In genomic region chr12:112977139-112977538, GRCh38 we compare ENCODE assay signal across 15 cellular contexts. TPM values are rescaled to one million over a fixed set of nuclear protein-coding genes. Genes with fewer than 3 reads are reported as not detected.
A peak's percentile ranks its signal among the peaks of the same experiment; 100 is the strongest.
DNase-seq lines count a peak whose midpoint lies in the region; ATAC-seq, FAIRE-seq and TF ChIP-seq lines count a peak whose summit lies in the region.
"Had no signal": no experiment of that assay in that cellular context is flagged by ENCODE, and none has a peak within 500 bp of the region (broad histone marks: within the 10 kb centered on the region; RNA-seq: fewer than 3 reads in every experiment).

No MANE protein-coding gene starts in this region.

- H2AFZ ChIP-seq in MM.1S (ENCODE audit: low read length) (no peak overlapping the region), astrocyte (ENCODE audit: low read depth, low read length) (no peak overlapping the region)

- H3K4me3 ChIP-seq in MM.1S (ENCODE audit: low read length) (peak overlapping the region; percentile 87; the same call in 1 of the 2 replicates), astrocyte (ENCODE audit: insufficient read depth, low read depth, low read length) (no peak overlapping the region), skin epidermis (no peak overlapping the region), endodermal cell (ENCODE audit: low read length) (no peak overlapping the region), body of pancreas (no peak overlapping the region)
- H3K4me3 ChIP-seq: neural progenitor cell, SJCRH30 had no signal

- ATAC-seq in left lobe of liver = no peak
- ATAC-seq in body of pancreas = no peak

- peaks cover 41% of the 10 kb centered on the region for H3K4me1 Mint-ChIP-seq in activated CD4-positive, alpha-beta T cell treated with anti-CD3 and anti-CD28 coated beads, Interleukin-2, amount 10 ng/mL, durations not matched to agents 7 days and 5 days
- H3K4me1 Mint-ChIP-seq in astrocyte (ENCODE audit: low read depth, unreplicated experiment) (no peaks in the 10 kb centered on the region), endodermal cell (no peaks in the 10 kb centered on the region)
- H3K4me1 Mint-ChIP-seq: neural progenitor cell had no signal

- no peaks in the 10 kb centered on the region for H3K9me3 ChIP-seq in MM.1S (replicated peaks; ENCODE audit: insufficient read depth, low read length)
- H3K9me3 ChIP-seq in astrocyte (ENCODE audit: insufficient read depth, low read depth, low read length) = no peaks in the 10 kb centered on the region
- no peaks in the 10 kb centered on the region for H3K9me3 ChIP-seq in endodermal cell (ENCODE audit: control insufficient read depth, low read length)
- H3K9me3 ChIP-seq in body of pancreas = no peaks in the 10 kb centered on the region
- H3K9me3 ChIP-seq: SJCRH30 had no signal

- H3K79me2 ChIP-seq in MM.1S (ENCODE audit: low read length) (peaks cover 34% of the 10 kb centered on the region), astrocyte (ENCODE audit: insufficient read depth, low read length) (no peaks in the 10 kb centered on the region)

- H3K9me2 ChIP-seq in MM.1S (replicated peaks; ENCODE audit: insufficient read depth, low read length) = no peaks in the 10 kb centered on the region

- H3K9ac ChIP-seq in MM.1S (ENCODE audit: low read length) = peak overlapping the region; percentile 88; the same call in 1 of the 2 replicates
- H3K9ac ChIP-seq in astrocyte (ENCODE audit: low read length) = no peak overlapping the region
- H3K9ac ChIP-seq in endodermal cell (ENCODE audit: extremely low read depth, low read length, poor library complexity, severe bottlenecking) = no peak overlapping the region
- H3K9ac ChIP-seq: neural progenitor cell had no signal

- POLR2A ChIA-PET in activated CD4-positive, alpha-beta T cell treated with anti-CD3 and anti-CD28 coated beads, Interleukin-2, amount 10 ng/mL, durations not matched to agents 7 days and 5 days (lab: Charles Lee) = interaction anchor here (0.9 to 2.7 kb wide), 2 partner anchors 13 to 37 kb away, joined by 3 to 14 read pairs; no protein-coding TSS in a partner anchor

- WGBS in endodermal cell (ENCODE audit: insufficient coverage in 1 of 2, insufficient read length in 1 of 2), 2 experiments = 87 to 92% methylated on average over 2 to 3 of the region's 3 CpGs
- WGBS in body of pancreas, 2 donors = 39 to 54% methylated on average over 3 of the region's 3 CpGs

- peaks cover 52% of the 10 kb centered on the region for H3K36me3 Mint-ChIP-seq in activated CD4-positive, alpha-beta T cell treated with anti-CD3 and anti-CD28 coated beads, Interleukin-2, amount 10 ng/mL, durations not matched to agents 7 days and 5 days (ENCODE audit: low read depth)
- no peaks in the 10 kb centered on the region for H3K36me3 Mint-ChIP-seq in astrocyte (ENCODE audit: low read depth, unreplicated experiment)
- no peaks in the 10 kb centered on the region for H3K36me3 Mint-ChIP-seq in endodermal cell (ENCODE audit: low read depth)
- H3K36me3 Mint-ChIP-seq: neural progenitor cell had no signal

- H3K4me1 ChIP-seq in MM.1S (ENCODE audit: low read length) (peaks cover 6% of the 10 kb centered on the region; the same call in 1 of the 2 replicates), astrocyte (ENCODE audit: insufficient read depth, low read length) (no peaks in the 10 kb centered on the region), endodermal cell (ENCODE audit: control insufficient read depth, insufficient read depth, low read length) (no peaks in the 10 kb centered on the region), body of pancreas (no peaks in the 10 kb centered on the region)
- H3K4me1 ChIP-seq: SJCRH30 had no signal

- H3K4me3 Mint-ChIP-seq in activated CD4-positive, alpha-beta T cell treated with anti-CD3 and anti-CD28 coated beads, Interleukin-2, amount 10 ng/mL, durations not matched to agents 7 days and 5 days = no peak overlapping the region
- no peak overlapping the region for H3K4me3 Mint-ChIP-seq in astrocyte (ENCODE audit: unreplicated experiment)
- H3K4me3 Mint-ChIP-seq in endodermal cell = no peak overlapping the region
- H3K4me3 Mint-ChIP-seq: neural progenitor cell had no signal

- H3F3A ChIP-seq in MM.1S (ENCODE audit: insufficient read depth, low read length) = peaks cover 14% of the 10 kb centered on the region

- no peak for FAIRE-seq in astrocyte (lab: Jason Lieb, UNC)

- no peak for TF ChIP-seq POLR2A in body of pancreas (IDR thresholded peaks at IDR 0.05)

- CTCF ChIA-PET in activated CD4-positive, alpha-beta T cell treated with anti-CD3 and anti-CD28 coated beads, Interleukin-2, amount 10 ng/mL, durations not matched to agents 7 days and 5 days (lab: Charles Lee) = interaction anchor here (0.9 to 3.2 kb wide), 9 partner anchors 9 to 77 kb away, joined by 3 to 45 read pairs (median 5); partner anchors contain the start of gene OAS1

- no peaks in the 10 kb centered on the region for H3K27me3 Mint-ChIP-seq in activated CD4-positive, alpha-beta T cell treated with anti-CD3 and anti-CD28 coated beads, Interleukin-2, amount 10 ng/mL, durations not matched to agents 7 days and 5 days
- H3K27me3 Mint-ChIP-seq in astrocyte (ENCODE audit: low read depth, unreplicated experiment) = peaks cover 3% of the 10 kb centered on the region
- H3K27me3 Mint-ChIP-seq in endodermal cell (ENCODE audit: insufficient read depth) = peaks cover 5% of the 10 kb centered on the region

- H4K20me1 ChIP-seq in MM.1S (ENCODE audit: insufficient read depth, low read length) (no peaks in the 10 kb centered on the region), astrocyte (ENCODE audit: insufficient read depth, low read length) (no peaks in the 10 kb centered on the region)

- no peak for DNase-seq in activated CD4-positive, alpha-beta T cell treated with anti-CD3 and anti-CD28 coated beads, Interleukin-2, amount 10 ng/mL, durations not matched to agents 7 days and 5 days
- DNase-seq in activated CD4-positive, alpha-beta T cell treated with anti-CD3 and anti-CD28 coated beads for 48 hours = no peak
- DNase-seq in MM.1S = no peak
- DNase-seq in astrocyte (ENCODE audit: low read depth) = no peak
- no peak for DNase-seq in left lobe of liver (ENCODE audit: low spot score)
- DNase-seq in endodermal cell = no peak
- no peak for DNase-seq in body of pancreas
- DNase-seq: effector CD4-positive, alpha-beta T cell; GOT3; NCI-H1417; retina; SJCRH30 had no signal

- peak overlapping the region; percentile 95; the same call in 1 of the 2 replicates for H3K27ac ChIP-seq in MM.1S (ENCODE audit: low read length)
- no peak overlapping the region for H3K27ac ChIP-seq in astrocyte (ENCODE audit: low read depth, low read length)
- H3K27ac ChIP-seq in skin epidermis = peak overlapping the region in 15 of 21 experiments; percentile 51 to 99 (median 90)
- H3K27ac ChIP-seq in endodermal cell (ENCODE audit: low read depth, low read length) = no peak overlapping the region
- H3K27ac ChIP-seq in body of pancreas = no peak overlapping the region
- H3K27ac ChIP-seq: neural progenitor cell, SJCRH30 had no signal

- no peak for TF ChIP-seq CTCF in MM.1S (IDR thresholded peaks at IDR 0.05; ENCODE audit: low read length)
- no peak for TF ChIP-seq CTCF in astrocyte (IDR thresholded peaks at IDR 0.05; ENCODE audit: insufficient read depth, low read depth, low read length)
- TF ChIP-seq CTCF in endodermal cell (conservative IDR thresholded peaks at IDR 0.05) = no peak
- TF ChIP-seq CTCF in body of pancreas (IDR thresholded peaks at IDR 0.05) = no peak

- H3K27me3 ChIP-seq in MM.1S (replicated peaks; ENCODE audit: insufficient read depth, low read length) = no peaks in the 10 kb centered on the region
- no peaks in the 10 kb centered on the region for H3K27me3 ChIP-seq in astrocyte (ENCODE audit: insufficient read depth, low read length)
- no peaks in the 10 kb centered on the region for H3K27me3 ChIP-seq in endodermal cell (ENCODE audit: control insufficient read depth, insufficient read depth, low read length, poor library complexity, severe bottlenecking)
- H3K27me3 ChIP-seq in body of pancreas = no peaks in the 10 kb centered on the region
- H3K27me3 ChIP-seq: neural progenitor cell, SJCRH30 had no signal

- intact Hi-C loops in body of pancreas (cut with DNase I) = no loop called here

- H3K9me3 Mint-ChIP-seq in activated CD4-positive, alpha-beta T cell treated with anti-CD3 and anti-CD28 coated beads, Interleukin-2, amount 10 ng/mL, durations not matched to agents 7 days and 5 days = peaks cover 9% of the 10 kb centered on the region
- H3K9me3 Mint-ChIP-seq in astrocyte (ENCODE audit: unreplicated experiment) (peaks cover 9% of the 10 kb centered on the region), endodermal cell (peaks cover 4% of the 10 kb centered on the region)

- H3K36me3 ChIP-seq in MM.1S (replicated peaks; ENCODE audit: insufficient read depth, low read length) = no peaks in the 10 kb centered on the region
- no peaks in the 10 kb centered on the region for H3K36me3 ChIP-seq in astrocyte (ENCODE audit: insufficient read depth, low read length)
- no peaks in the 10 kb centered on the region for H3K36me3 ChIP-seq in endodermal cell (ENCODE audit: control insufficient read depth, insufficient read depth, low read length)
- no peaks in the 10 kb centered on the region for H3K36me3 ChIP-seq in body of pancreas (replicated peaks in 1 of 2; ENCODE audit: insufficient read depth in 1 of 2, low read depth in 2 of 2)
- H3K36me3 ChIP-seq: neural progenitor cell, SJCRH30 had no signal

- H3K4me2 ChIP-seq in MM.1S (ENCODE audit: low read depth, low read length) = peak overlapping the region; percentile 86; the same call in 1 of the 2 replicates
- H3K4me2 ChIP-seq in astrocyte (ENCODE audit: low read length) = no peak overlapping the region
- H3K4me2 ChIP-seq: neural progenitor cell had no signal

- H3K27ac Mint-ChIP-seq in activated CD4-positive, alpha-beta T cell treated with anti-CD3 and anti-CD28 coated beads, Interleukin-2, amount 10 ng/mL, durations not matched to agents 7 days and 5 days = peak overlapping the region; percentile 99
- peak overlapping the region; percentile 12 for H3K27ac Mint-ChIP-seq in astrocyte (ENCODE audit: unreplicated experiment)
- no peak overlapping the region for H3K27ac Mint-ChIP-seq in endodermal cell
- H3K27ac Mint-ChIP-seq: neural progenitor cell had no signal

RNA-seq across cellular contexts. Expression of gene OAS2, which starts 1.2 kb away (rescaled TPM):
- total RNA-seq in activated CD4-positive, alpha-beta T cell treated with anti-CD3 and anti-CD28 coated beads, Interleukin-2, amount 10 ng/mL, durations not matched to agents 7 days and 5 days = 100 to 1,000 TPM; 294 to 420 TPM
- total RNA-seq in astrocyte = 94.2 and 132 TPM in 2 replicates
- total RNA-seq in left lobe of liver = 6.4 TPM
- total RNA-seq in endodermal cell = not detected
- polyA plus RNA-seq in endodermal cell (2013, experiment 1 of 2) = not detected
- not detected for polyA plus RNA-seq in endodermal cell (2013, experiment 2 of 2)
- total RNA-seq in body of pancreas = 1 to 10 TPM; 1.6 to 2.3 TPM
- total RNA-seq: A673, SJCRH30 had no signal

RNA-seq across cellular contexts. Expression of gene OAS3, which starts 38.9 kb away (rescaled TPM):
- total RNA-seq in activated CD4-positive, alpha-beta T cell treated with anti-CD3 and anti-CD28 coated beads, Interleukin-2, amount 10 ng/mL, durations not matched to agents 7 days and 5 days = 100 to 1,000 TPM; 202 to 204 TPM
- total RNA-seq in astrocyte (33.8 and 37.1 TPM in 2 replicates), left lobe of liver (4.1 TPM), endodermal cell (under 1 TPM; 0.64 to 0.84 TPM), body of pancreas (10 to 100 TPM in 1 of 2 donors, 1 to 10 TPM in 1; 2.3 to 18.1 TPM)
- 0.32 TPM for polyA plus RNA-seq in endodermal cell (2013, experiment 1 of 2)
- 0.29 TPM for polyA plus RNA-seq in endodermal cell (2013, experiment 2 of 2)

Comparison
In these comparisons a context has a peak if more than half of its experiments do, and no peak if none do; other contexts are left out.
1. H3K27ac ChIP-seq: peak in MM.1S (single experiment) and skin epidermis (15 of 21); none in astrocyte (single experiment), endodermal cell (single experiment) and body of pancreas (0 of 4).
2. RNA of gene OAS2, which starts 1.2 kb away (total RNA-seq): 294 to 420 TPM in activated CD4-positive, alpha-beta T cell treated with anti-CD3 and anti-CD28 coated beads, Interleukin-2, amount 10 ng/mL, durations not matched to agents 7 days and 5 days and 94.2 to 132 TPM in astrocyte; 6.4 TPM in left lobe of liver (single experiment), 1.6 to 2.3 TPM in body of pancreas and not detected in endodermal cell; every median in the first group is over 10 times any median in the second.